In genomic region chr11:118912742-118913410, GRCh38 we compare ENCODE assay signal across 8 cellular contexts. TPM values are rescaled to one million over a fixed set of nuclear protein-coding genes. Genes with fewer than 3 reads are reported as not detected.
DNase-seq lines count a peak whose midpoint lies in the region; ATAC-seq, FAIRE-seq and TF ChIP-seq lines count a peak whose summit lies in the region.

No MANE protein-coding gene starts in this region.

- no peak for FAIRE-seq in frontal cortex (lab: Jason Lieb, UNC)

- H3K27ac ChIP-seq in SJCRH30 = peak overlapping the region; percentile 92
- peak overlapping the region; percentile 98 to 99 for H3K27ac ChIP-seq in esophagus (ENCODE audit: low read depth in 2 of 2, low read length in 1 of 2)
- H3K27ac ChIP-seq in gastrocnemius medialis = peak overlapping the region; percentile 89 to 100 (median 96)

- in situ Hi-C loops in gastrocnemius medialis (cut with MboI; ENCODE audit: low sequenced_read_pairs in 4 of 4) = no loop called here
- in situ Hi-C loops in GM13976 (cut with MboI; ENCODE audit: low sequenced_read_pairs, unreplicated experiment) = no loop called here
- in situ Hi-C loops in HAP-1 (cut with MboI; ENCODE audit: low sequenced_read_pairs) = no loop called here

- TF ChIP-seq CTCF in GM12865 (IDR thresholded peaks at IDR 0.05; ENCODE audit: insufficient read depth, low read depth, low read length, missing control alignments) (no peak), gastrocnemius medialis (IDR thresholded peaks at IDR 0.05 in 4 of 5, conservative IDR thresholded peaks at IDR 0.05 in 1 of 5) (no peak), GM13976 (IDR thresholded peaks at IDR 0.05; ENCODE audit: borderline replicate concordance, control extremely low read depth, extremely low read depth, insufficient read depth, missing control alignments) (no peak), BE2C (IDR thresholded peaks at IDR 0.05; ENCODE audit: low read depth, low read length) (no peak)

- peak overlapping the region; percentile 16 for H3K4me3 ChIP-seq in GM12865 (ENCODE audit: low read depth, low read length)
- H3K4me3 ChIP-seq in SJCRH30 = no peak overlapping the region
- H3K4me3 ChIP-seq in esophagus (ENCODE audit: low read depth in 1 of 2, low read length in 2 of 2) = no peak overlapping the region
- H3K4me3 ChIP-seq in gastrocnemius medialis = peak overlapping the region in 3 of 4 donors; percentile 12 to 59 (median 56)
- no peak overlapping the region for H3K4me3 ChIP-seq in HAP-1
- no peak overlapping the region for H3K4me3 ChIP-seq in BE2C (ENCODE audit: low read depth, low read length)

- H3K27me3 ChIP-seq in SJCRH30 (no peaks in the 10 kb centered on the region), esophagus (ENCODE audit: control insufficient read depth in 1 of 2, insufficient read depth in 2 of 2, low read length in 2 of 2) (no peaks in the 10 kb centered on the region), gastrocnemius medialis (no peaks in the 10 kb centered on the region), HAP-1 (ENCODE audit: low read depth) (no peaks in the 10 kb centered on the region), BE2C (no peaks in the 10 kb centered on the region)

- DNase-seq in GM12865 (ENCODE audit: low read depth) (peak; percentile 63), SJCRH30 (no peak), gastrocnemius medialis (no peak), GM13976 (ENCODE audit: low spot score) (no peak), frontal cortex (ENCODE audit: low spot score in 2 of 2) (no peak), HAP-1 (ENCODE audit: low spot score in 2 of 2) (no peak), BE2C (no peak)

- 20 to 26% methylated on average over 12 of the region's 12 CpGs for WGBS in esophagus, 2 donors

- no peak for ATAC-seq in gastrocnemius medialis

- intact Hi-C loops in gastrocnemius medialis (cut with DNase I; ENCODE audit: low total_unique reads) = no loop called here

- TF ChIP-seq POLR2A in gastrocnemius medialis (IDR thresholded peaks at IDR 0.05) = no peak

- H3K9me3 ChIP-seq in SJCRH30 (replicated peaks) = no peaks in the 10 kb centered on the region
- no peaks in the 10 kb centered on the region for H3K9me3 ChIP-seq in esophagus (ENCODE audit: control insufficient read depth in 2 of 2, insufficient read depth in 1 of 2, low read depth in 1 of 2, low read length in 1 of 2)
- H3K9me3 ChIP-seq in gastrocnemius medialis = no peaks in the 10 kb centered on the region
- no peaks in the 10 kb centered on the region for H3K9me3 ChIP-seq in HAP-1
- no peaks in the 10 kb centered on the region for H3K9me3 ChIP-seq in BE2C

- H3K4me1 ChIP-seq in SJCRH30 = peaks cover 75% of the 10 kb centered on the region
- H3K4me1 ChIP-seq in esophagus (ENCODE audit: control insufficient read depth in 2 of 2, insufficient read depth in 2 of 2, low read length in 1 of 2) = peaks cover 29 to 68% of the 10 kb centered on the region in 2 donors
- peaks cover 96 to 98% of the 10 kb centered on the region in 2 donors for H3K4me1 ChIP-seq in gastrocnemius medialis
- peaks cover 35% of the 10 kb centered on the region for H3K4me1 ChIP-seq in HAP-1
- peaks cover 77% of the 10 kb centered on the region for H3K4me1 ChIP-seq in BE2C

- H3K36me3 ChIP-seq in SJCRH30 (no peaks in the 10 kb centered on the region), esophagus (ENCODE audit: control insufficient read depth in 2 of 2, insufficient read depth in 2 of 2, low read length in 1 of 2) (peaks cover 0 to 3% of the 10 kb centered on the region in 2 donors), gastrocnemius medialis (peaks cover 0 to 2% of the 10 kb centered on the region in 2 donors), HAP-1 (replicated peaks) (no peaks in the 10 kb centered on the region), BE2C (peaks cover 2% of the 10 kb centered on the region; the same call in 1 of the 2 replicates)

RNA-seq across cellular contexts. Expression of gene BCL9L, which starts 12.8 kb away (rescaled TPM):
- 2.2 and 4.3 TPM in 2 replicates for total RNA-seq in SJCRH30 (2014; rRNA removed; shearing (Covaris generic))
- 10 to 100 TPM in 1 of 2 donors, 1 to 10 TPM in 1; 8.5 to 30.4 TPM for polyA plus RNA-seq in esophagus
- total RNA-seq in gastrocnemius medialis (10 to 100 TPM; 17.1 to 35.6 (median 23.8) TPM), frontal cortex (8.6 TPM)
- polyA plus RNA-seq in BE2C (2012; ENCODE audit: insufficient read depth, insufficient read length, low read depth) = 104 TPM

RNA-seq across cellular contexts. Expression of gene CXCR5, which starts 29.2 kb away (rescaled TPM):
- not detected in 2 replicates for total RNA-seq in SJCRH30 (2014; rRNA removed; shearing (Covaris generic))
- polyA plus RNA-seq in esophagus = under 1 TPM; 0.11 to 0.18 TPM
- total RNA-seq in gastrocnemius medialis = not detected
- total RNA-seq in frontal cortex = not detected
- not detected for polyA plus RNA-seq in BE2C (2012; ENCODE audit: insufficient read depth, insufficient read length, low read depth)

RNA-seq across cellular contexts. Expression of gene UPK2, which starts 43.2 kb away (rescaled TPM):
- total RNA-seq in SJCRH30 (2014; rRNA removed; shearing (Covaris generic)) = not detected in 2 replicates
- polyA plus RNA-seq in esophagus = 10 to 100 TPM in 1 of 2 donors, 1 to 10 TPM in 1; 1.1 to 11.2 TPM
- total RNA-seq in gastrocnemius medialis (not detected), frontal cortex (not detected)
- polyA plus RNA-seq in BE2C (2012; ENCODE audit: insufficient read depth, insufficient read length, low read depth) = 0.94 TPM

RNA-seq across cellular contexts. Expression of gene FOXR1, which starts 58.7 kb away (rescaled TPM):
- total RNA-seq in SJCRH30 (2014; rRNA removed; shearing (Covaris generic)) = not detected in 2 replicates
- polyA plus RNA-seq in esophagus = not detected
- not detected for total RNA-seq in gastrocnemius medialis
- total RNA-seq in frontal cortex = not detected
- not detected for polyA plus RNA-seq in BE2C (2012; ENCODE audit: insufficient read depth, insufficient read length, low read depth)

Comparison
In these comparisons a context has a peak if more than half of its experiments do, and no peak if none do; other contexts are left out.
1. H3K4me3 ChIP-seq: peak in GM12865 (single experiment) and gastrocnemius medialis (3 of 4); none in SJCRH30 (single experiment), esophagus (0 of 2), HAP-1 (single experiment) and BE2C (single experiment).
2. Peak in every context shown above with its lines, with median percentiles within 50 percentile points of each other: H3K27ac ChIP-seq.